7 cellular contexts compared by ENCODE assay signal in genomic region chr13:35789335-35790166, GRCh38.
DNase-seq lines count a peak whose midpoint lies in the region; ATAC-seq and TF ChIP-seq lines count a peak whose summit lies in the region.

No MANE protein-coding gene starts in this region.

- peak; percentile 54 for TF ChIP-seq CTCF in GM12872 (IDR thresholded peaks at IDR 0.05; ENCODE audit: insufficient read depth, low read depth, low read length)
- TF ChIP-seq CTCF in body of pancreas (IDR thresholded peaks at IDR 0.05), result peak in 6 of 7 experiments; percentile 12 to 46 (median 28)
- TF ChIP-seq CTCF in liver (IDR thresholded peaks at IDR 0.05; ENCODE audit: low read depth, low read length, missing input control), result peak; percentile 42

- intact Hi-C loops in body of pancreas (cut with DNase I), result no loop called here

- ATAC-seq in body of pancreas, result no peak
- no peak for ATAC-seq in natural killer cell treated with Interleukin-12 subunit alpha and Interleukin-12 subunit beta and Interleukin-15 and Interleukin-18, amount 100 ng/mL, for 72 hours

- DNase-seq in H4 (ENCODE audit: low spot score), result peak; percentile 11
- peak; percentile 1 for DNase-seq in NCI-H1048 (lab: John Stamatoyannopoulos, UW)
- no peak for DNase-seq in body of pancreas
- DNase-seq in natural killer cell treated with Interleukin-12 subunit alpha and Interleukin-12 subunit beta and Interleukin-15 and Interleukin-18, amount 100 ng/mL, for 72 hours (ENCODE audit: low spot score), result no peak
- no peak for DNase-seq in cortex of kidney (lab: John Stamatoyannopoulos, UW)

- no peak overlapping the region for H3K4me3 Mint-ChIP-seq in natural killer cell treated with Interleukin-12 subunit alpha and Interleukin-12 subunit beta and Interleukin-15 and Interleukin-18, amount 100 ng/mL, for 72 hours

- peaks cover 0 to 3% of the 10 kb centered on the region in 2 donors for H3K27me3 Mint-ChIP-seq in natural killer cell treated with Interleukin-12 subunit alpha and Interleukin-12 subunit beta and Interleukin-15 and Interleukin-18, amount 100 ng/mL, for 72 hours

- H3K36me3 Mint-ChIP-seq in natural killer cell treated with Interleukin-12 subunit alpha and Interleukin-12 subunit beta and Interleukin-15 and Interleukin-18, amount 100 ng/mL, for 72 hours, result no peaks in the 10 kb centered on the region

- 59% methylated on average over 6 of the region's 6 CpGs for WGBS in body of pancreas, 2 donors
- WGBS in liver, result 63% methylated on average over 6 of the region's 6 CpGs

- H3K36me3 ChIP-seq in body of pancreas (replicated peaks in 1 of 2; ENCODE audit: insufficient read depth in 1 of 2, low read depth in 2 of 2), result no peaks in the 10 kb centered on the region
- H3K36me3 ChIP-seq in liver (ENCODE audit: control insufficient read depth in 4 of 4, insufficient read depth in 3 of 4, low read depth in 1 of 4, low read length in 3 of 4), result no peaks in the 10 kb centered on the region

- H3K4me1 Mint-ChIP-seq in natural killer cell treated with Interleukin-12 subunit alpha and Interleukin-12 subunit beta and Interleukin-15 and Interleukin-18, amount 100 ng/mL, for 72 hours (ENCODE audit: low read depth in 2 of 2), result no peaks in the 10 kb centered on the region

- H3K4me1 ChIP-seq in body of pancreas, result peaks cover 5% of the 10 kb centered on the region
- H3K4me1 ChIP-seq in liver (ENCODE audit: control insufficient read depth in 4 of 4, insufficient read depth in 4 of 4, low read length in 3 of 4), result peaks cover 0 to 3% (median 0%) of the 10 kb centered on the region in 4 donors

- H3K27me3 ChIP-seq in body of pancreas (no peaks in the 10 kb centered on the region), liver (ENCODE audit: control insufficient read depth in 4 of 4, insufficient read depth in 4 of 4, low read length in 3 of 4) (no peaks in the 10 kb centered on the region)

- TF ChIP-seq POLR2A in body of pancreas (IDR thresholded peaks at IDR 0.05), result no peak

- H3K27ac ChIP-seq in body of pancreas, result no peak overlapping the region
- H3K27ac ChIP-seq in liver (ENCODE audit: low read depth in 1 of 2, low read length in 2 of 2), result no peak overlapping the region

- no peaks in the 10 kb centered on the region for H3K9me3 Mint-ChIP-seq in natural killer cell treated with Interleukin-12 subunit alpha and Interleukin-12 subunit beta and Interleukin-15 and Interleukin-18, amount 100 ng/mL, for 72 hours

- no peak overlapping the region for H3K4me3 ChIP-seq in body of pancreas
- H3K4me3 ChIP-seq in liver (ENCODE audit: low read depth in 1 of 3, low read length in 3 of 3), result no peak overlapping the region

- H3K9ac ChIP-seq in liver (ENCODE audit: low read depth in 1 of 2, low read length in 2 of 2), result no peak overlapping the region

- H3K9me3 ChIP-seq in body of pancreas (no peaks in the 10 kb centered on the region), liver (ENCODE audit: control insufficient read depth in 4 of 4, low read length in 3 of 4) (no peaks in the 10 kb centered on the region)

- peak; percentile 64 to 67 for TF ChIP-seq RAD21 in liver (IDR thresholded peaks at IDR 0.05)

- no peak overlapping the region for H3K27ac Mint-ChIP-seq in natural killer cell treated with Interleukin-12 subunit alpha and Interleukin-12 subunit beta and Interleukin-15 and Interleukin-18, amount 100 ng/mL, for 72 hours

TF ChIP-seq in liver, 16 proteins besides CTCF, POLR2A, EP300 and RAD21:
- TF ChIP-seq HNF4G (IDR thresholded peaks at IDR 0.05) (no peak), ATF3 (IDR thresholded peaks at IDR 0.05) (no peak), FOXA1 (IDR thresholded peaks at IDR 0.05) (no peak), GABPA (IDR thresholded peaks at IDR 0.05 in 1 of 2, conservative IDR thresholded peaks at IDR 0.05 in 1 of 2) (no peak), JUND (IDR thresholded peaks at IDR 0.05) (no peak), MAX (IDR thresholded peaks at IDR 0.05) (no peak), HNF4A (conservative IDR thresholded peaks at IDR 0.05) (no peak), FOXA2 (IDR thresholded peaks at IDR 0.05) (no peak), SP1 (IDR thresholded peaks at IDR 0.05) (no peak), EGR1 (IDR thresholded peaks at IDR 0.05; ENCODE audit: low read depth in 2 of 2) (no peak), TAF1 (conservative IDR thresholded peaks at IDR 0.05) (no peak), RXRA (IDR thresholded peaks at IDR 0.05) (no peak)
TF ChIP-seq in liver: peak in this region for 0.

Comparison
In these comparisons a context has a peak if more than half of its experiments do, and no peak if none do; other contexts are left out.
1. DNase-seq: peak in H4 (single experiment) and NCI-H1048 (single experiment); none in body of pancreas (0 of 4), natural killer cell treated with Interleukin-12 subunit alpha and Interleukin-12 subunit beta and Interleukin-15 and Interleukin-18, amount 100 ng/mL, for 72 hours (single experiment) and cortex of kidney (single experiment).
2. Peak in every context shown above with its lines, with median percentiles within 50 percentile points of each other: CTCF ChIP-seq.